In genomic region chr14:21902561-21903199, GRCh38 we compare ENCODE assay signal across 10 cellular contexts.
A peak's percentile ranks its signal among the peaks of the same experiment; 100 is the strongest.
DNase-seq lines count a peak whose midpoint lies in the region; ATAC-seq and TF ChIP-seq lines count a peak whose summit lies in the region.
"Had no signal": no experiment of that assay in that cellular context is flagged by ENCODE, and none has a peak within 500 bp of the region (broad histone marks: within the 10 kb centered on the region; RNA-seq: fewer than 3 reads in every experiment).

No MANE protein-coding gene starts in this region.

- CTCF ChIA-PET in MCF 10A (lab: Yijun Ruan, JAX): no interaction called here

- no peak overlapping the region for H3K4me3 ChIP-seq in breast epithelium
- H3K4me3 ChIP-seq in thymus (ENCODE audit: low read length): peak overlapping the region; percentile 39
- peak overlapping the region in 1 of 8 donors; percentile 18 for H3K4me3 ChIP-seq in spleen
- H3K4me3 ChIP-seq: left lung had no signal

- H3K36me3 Mint-ChIP-seq in MCF 10A (ENCODE audit: insufficient read depth, unreplicated experiment): no peaks in the 10 kb centered on the region

- TF ChIP-seq POLR2A in breast epithelium (IDR thresholded peaks at IDR 0.05) (no peak), spleen (IDR thresholded peaks at IDR 0.05) (no peak)

- TF ChIP-seq CTCF in MCF 10A (IDR thresholded peaks at IDR 0.05; ENCODE audit: unreplicated experiment) (no peak), breast epithelium (IDR thresholded peaks at IDR 0.05) (no peak), foreskin keratinocyte (conservative IDR thresholded peaks at IDR 0.05) (peak; percentile 44), spleen (IDR thresholded peaks at IDR 0.05 in 8 of 11, conservative IDR thresholded peaks at IDR 0.05 in 3 of 11) (peak in 1 of 11 experiments; percentile 49)

- BruUV-seq in MCF 10A (replicated peaks; lab: Mats Ljungman, UMichigan): no TSS peak

- DNase-seq in MCF 10A (ENCODE audit: unreplicated experiment) (peak; percentile 3), breast epithelium (ENCODE audit: low spot score in 2 of 2) (no peak), foreskin keratinocyte (no peak), DMS153 (lab: John Stamatoyannopoulos, UW) (no peak), spleen (no peak)
- peak; percentile 39 for DNase-seq in activated CD4-positive, alpha-beta T cell treated with anti-CD3 and anti-CD28 coated beads, Interleukin-2, amount 50 U/mL, for 1 hour
- no peak for DNase-seq in effector CD8-positive, alpha-beta T cell (lab: John Stamatoyannopoulos, UW)
- DNase-seq: left lung had no signal

- no peaks in the 10 kb centered on the region for H3K4me1 Mint-ChIP-seq in MCF 10A (ENCODE audit: insufficient read depth, unreplicated experiment)

- intact Hi-C loops in MCF 10A (cut with micrococcal nuclease): no loop called here
- intact Hi-C loops in breast epithelium (cut with DNase I; ENCODE audit: low total_unique reads): no loop called here
- intact Hi-C loops in spleen (cut with DNase I; ENCODE audit: low total_unique reads): no loop called here

- H3K4me1 ChIP-seq in breast epithelium (no peaks in the 10 kb centered on the region), foreskin keratinocyte (no peaks in the 10 kb centered on the region), thymus (ENCODE audit: control insufficient read depth, insufficient read depth, low read length) (peaks cover 3% of the 10 kb centered on the region), spleen (peaks cover 0 to 7% (median 0%) of the 10 kb centered on the region in 6 donors)
- H3K4me1 ChIP-seq: left lung had no signal

- POLR2A ChIA-PET in MCF 10A (lab: Yijun Ruan, JAX): no interaction called here

- 54% methylated on average over 4 of the region's 4 CpGs for WGBS in thymus
- WGBS in spleen, 5 donors: 30 to 44% (median 32%) methylated on average over 4 of the region's 4 CpGs

- no peaks in the 10 kb centered on the region for H3K9me3 Mint-ChIP-seq in MCF 10A (ENCODE audit: unreplicated experiment)

- ATAC-seq in foreskin keratinocyte: no peak
- ATAC-seq: left lung had no signal

- peaks cover 0 to 4% of the 10 kb centered on the region in 2 donors for H3K27me3 ChIP-seq in breast epithelium
- no peaks in the 10 kb centered on the region for H3K27me3 ChIP-seq in foreskin keratinocyte
- no peaks in the 10 kb centered on the region for H3K27me3 ChIP-seq in thymus (ENCODE audit: control insufficient read depth, insufficient read depth)
- H3K27me3 ChIP-seq in spleen (replicated peaks in 1 of 7): peaks cover 0 to 5% (median 0%) of the 10 kb centered on the region in 7 donors
- H3K27me3 ChIP-seq: left lung had no signal

- H3K27me3 Mint-ChIP-seq in MCF 10A (ENCODE audit: insufficient read depth, unreplicated experiment): peaks cover 49% of the 10 kb centered on the region

- no peak overlapping the region for H3K27ac Mint-ChIP-seq in MCF 10A (ENCODE audit: low read depth, unreplicated experiment)

- H3K36me3 ChIP-seq in breast epithelium: no peaks in the 10 kb centered on the region
- no peaks in the 10 kb centered on the region for H3K36me3 ChIP-seq in thymus (ENCODE audit: control insufficient read depth, insufficient read depth)
- no peaks in the 10 kb centered on the region for H3K36me3 ChIP-seq in spleen
- H3K36me3 ChIP-seq: left lung had no signal

- no peak overlapping the region for H3K4me3 Mint-ChIP-seq in MCF 10A (ENCODE audit: unreplicated experiment)

- H3K9me3 ChIP-seq in breast epithelium (no peaks in the 10 kb centered on the region), thymus (ENCODE audit: control insufficient read depth) (no peaks in the 10 kb centered on the region), spleen (peaks cover 0 to 12% (median 0%) of the 10 kb centered on the region in 8 donors)
- H3K9me3 ChIP-seq: left lung had no signal

- H3K27ac ChIP-seq in breast epithelium (no peak overlapping the region), foreskin keratinocyte (no peak overlapping the region), thymus (ENCODE audit: low read depth) (peak overlapping the region; percentile 84), spleen (peak overlapping the region in 2 of 8 donors; percentile 18 to 50)
- H3K27ac ChIP-seq: C4-2B, left lung had no signal

Comparison
In these comparisons a context has a peak if more than half of its experiments do, and no peak if none do; other contexts are left out.
1. DNase-seq: peak in MCF 10A (single experiment) and activated CD4-positive, alpha-beta T cell treated with anti-CD3 and anti-CD28 coated beads, Interleukin-2, amount 50 U/mL, for 1 hour (single experiment); none in breast epithelium (0 of 2), foreskin keratinocyte (0 of 2), DMS153 (single experiment), effector CD8-positive, alpha-beta T cell (single experiment) and spleen (single experiment).